Comparison of ENCODE assay signal across 14 cellular contexts in genomic region chr1:87115317-87115885, GRCh38.
DNase-seq lines count a peak whose midpoint lies in the region; ATAC-seq, FAIRE-seq and TF ChIP-seq lines count a peak whose summit lies in the region.
"Had no signal": no experiment of that assay in that cellular context is flagged by ENCODE, and none has a peak within 500 bp of the region (broad histone marks: within the 10 kb centered on the region; RNA-seq: fewer than 3 reads in every experiment).

No MANE protein-coding gene starts in this region.

- H3K36me3 Mint-ChIP-seq in neural progenitor cell, result no peaks in the 10 kb centered on the region

- no peak for FAIRE-seq in bronchial epithelial cell (lab: Jason Lieb, UNC)

- H3K27ac Mint-ChIP-seq in neural progenitor cell, result peak overlapping the region; percentile 33
- H3K27ac Mint-ChIP-seq: dendritic cell treated with granulocyte-macrophage colony-stimulating factor and Interleukin-4, amounts not matched to agents 40 ng/mL and 50 ng/mL, for 4 days had no signal

- no peaks in the 10 kb centered on the region for H3K79me2 ChIP-seq in neural progenitor cell (ENCODE audit: low read depth)

- CTCF ChIA-PET in BJ (lab: Yijun Ruan, JAX), result no interaction called here

- ATAC-seq in HG03175 (IDR thresholded peaks at IDR 0.05; ENCODE audit: unreplicated experiment) (no peak), HG03565 (IDR thresholded peaks at IDR 0.05; ENCODE audit: unreplicated experiment) (no peak)

- H3K27me3 ChIP-seq in BJ (ENCODE audit: control insufficient read depth, insufficient read depth, low read length) (no peaks in the 10 kb centered on the region), bronchial epithelial cell (ENCODE audit: control insufficient read depth, insufficient read depth, low read length) (no peaks in the 10 kb centered on the region), neural progenitor cell (no peaks in the 10 kb centered on the region)
- H3K27me3 ChIP-seq: sigmoid colon had no signal

- peaks cover 15% of the 10 kb centered on the region for H3K4me1 Mint-ChIP-seq in neural progenitor cell

- H3K9me3 ChIP-seq in neural progenitor cell (ENCODE audit: low read depth), result no peaks in the 10 kb centered on the region
- H3K9me3 ChIP-seq: sigmoid colon had no signal

- H4K20me1 ChIP-seq in neural progenitor cell (ENCODE audit: low read depth), result no peaks in the 10 kb centered on the region

- no peaks in the 10 kb centered on the region for H3K4me1 ChIP-seq in neural progenitor cell
- H3K4me1 ChIP-seq: sigmoid colon had no signal

- H3K9ac ChIP-seq in neural progenitor cell, result no peak overlapping the region

- H3K27me3 Mint-ChIP-seq in neural progenitor cell (ENCODE audit: insufficient read depth, low read depth), result peaks cover 2% of the 10 kb centered on the region
- H3K27me3 Mint-ChIP-seq: dendritic cell treated with granulocyte-macrophage colony-stimulating factor and Interleukin-4, amounts not matched to agents 40 ng/mL and 50 ng/mL, for 4 days had no signal

- DNase-seq in BJ (ENCODE audit: low read depth) (peak; percentile 26), HS-27A (ENCODE audit: low read depth) (peak; percentile 94), bronchial epithelial cell (ENCODE audit: low read depth) (peak; percentile 73), neural progenitor cell (ENCODE audit: low spot score) (no peak), NCI-H187 (lab: John Stamatoyannopoulos, UW) (no peak)
- DNase-seq: activated CD4-positive, alpha-beta T cell treated with anti-CD3 and anti-CD28 coated beads for 48 hours; activated naive CD4-positive, alpha-beta T cell treated with Interleukin-2 at 50 U/mL for 16 hours; hippocampal formation; NCI-H446; sigmoid colon had no signal

- H3K27ac ChIP-seq in neural progenitor cell, result no peak overlapping the region
- H3K27ac ChIP-seq: sigmoid colon, SK-N-MC had no signal

- no peak for TF ChIP-seq CTCF in BJ (IDR thresholded peaks at IDR 0.05; ENCODE audit: insufficient read depth, low read depth, low read length)
- TF ChIP-seq CTCF in bronchial epithelial cell (IDR thresholded peaks at IDR 0.05; ENCODE audit: insufficient read depth, low read length, severe bottlenecking), result no peak
- no peak for TF ChIP-seq CTCF in neural progenitor cell (IDR thresholded peaks at IDR 0.05)

- H3K4me2 ChIP-seq in neural progenitor cell, result no peak overlapping the region

- H3K4me3 Mint-ChIP-seq in neural progenitor cell, result no peak overlapping the region
- H3K4me3 Mint-ChIP-seq: dendritic cell treated with granulocyte-macrophage colony-stimulating factor and Interleukin-4, amounts not matched to agents 40 ng/mL and 50 ng/mL, for 4 days had no signal

- H3K36me3 ChIP-seq in BJ (ENCODE audit: control insufficient read depth, insufficient read depth, low read length) (no peaks in the 10 kb centered on the region), bronchial epithelial cell (ENCODE audit: control insufficient read depth, insufficient read depth, low read length) (no peaks in the 10 kb centered on the region), neural progenitor cell (no peaks in the 10 kb centered on the region)
- H3K36me3 ChIP-seq: sigmoid colon had no signal

- no peak overlapping the region for H2AFZ ChIP-seq in neural progenitor cell (replicated peaks)

- H3K9me3 Mint-ChIP-seq in neural progenitor cell, result no peaks in the 10 kb centered on the region
- H3K9me3 Mint-ChIP-seq: dendritic cell treated with granulocyte-macrophage colony-stimulating factor and Interleukin-4, amounts not matched to agents 40 ng/mL and 50 ng/mL, for 4 days had no signal

- POLR2A ChIA-PET in BJ (lab: Charles Lee), result no interaction called here

- H3K4me3 ChIP-seq in BJ (ENCODE audit: low read depth, low read length) (no peak overlapping the region), bronchial epithelial cell (ENCODE audit: low read depth, low read length) (no peak overlapping the region), neural progenitor cell (no peak overlapping the region)
- H3K4me3 ChIP-seq: sigmoid colon, SK-N-MC had no signal

- no peaks in the 10 kb centered on the region for H3F3A ChIP-seq in neural progenitor cell (ENCODE audit: low read depth)

Comparison
In these comparisons a context has a peak if more than half of its experiments do, and no peak if none do; other contexts are left out.
1. DNase-seq: peak in BJ (single experiment), HS-27A (single experiment) and bronchial epithelial cell (single experiment); none in neural progenitor cell (single experiment) and NCI-H187 (0 of 2).